Comparison of ENCODE assay signal across 8 cellular contexts in genomic region chr6:34696739-34697543, GRCh38. TPM values are rescaled to one million over a fixed set of nuclear protein-coding genes. Genes with fewer than 3 reads are reported as not detected.
DNase-seq lines count a peak whose midpoint lies in the region; ATAC-seq lines count a peak whose summit lies in the region.

Gene ILRUN, minus strand, starts transcription at chr6:34696767. Its CDS starts 164 bp downstream, at chr6:34696603.

- ATAC-seq in GM19035 (IDR thresholded peaks at IDR 0.05; ENCODE audit: unreplicated experiment) (peak; percentile 81), HG03342 (IDR thresholded peaks at IDR 0.05; ENCODE audit: unreplicated experiment) (peak; percentile 74)

- DNase-seq in AG08396 (ENCODE audit: low spot score) (peak; percentile 97), NCI-H460 (ENCODE audit: extremely low read depth, low read depth) (peak; percentile 85), cerebellar cortex (ENCODE audit: low spot score) (peak; percentile 95), islet precursor cell (peak; percentile 98)
- DNase-seq in activated CD4-positive, CD25-positive, alpha-beta regulatory T cell treated with anti-CD3 and anti-CD28 coated beads, Interleukin-2, amount 50 U/mL, for 72 hours: peak; percentile 96
- DNase-seq in stimulated activated CD4-positive, alpha-beta T cell treated with anti-CD3 and anti-CD28 coated beads, Interleukin-12 subunit alpha, Interleukin-12 subunit beta, amount 100 ng/mL, for 4 hours: peak; percentile 98

RNA-seq across cellular contexts. Expression of gene ILRUN, which starts in this region (rescaled TPM):
- total RNA-seq in NCI-H460 (2014; rRNA removed; shearing (Covaris generic)): 15.5 and 16.4 TPM in 2 replicates
- 10.5 and 10.7 TPM in 2 replicates for polyA plus RNA-seq in NCI-H460 (2014; cell fraction: nucleus; rRNA removed)

Comparison
In these comparisons a context has a peak if more than half of its experiments do, and no peak if none do; other contexts are left out.
1. Peak in every context shown above with its lines: DNase-seq and ATAC-seq.